ENCODE assay signal across 21 cellular contexts in genomic region chr5:67989457-67989856, GRCh38.
DNase-seq lines count a peak whose midpoint lies in the region; ATAC-seq, FAIRE-seq and TF ChIP-seq lines count a peak whose summit lies in the region.
"Had no signal": no experiment of that assay in that cellular context is flagged by ENCODE, and none has a peak within 500 bp of the region (broad histone marks: within the 10 kb centered on the region; RNA-seq: fewer than 3 reads in every experiment).

No MANE protein-coding gene starts in this region.

- peak in 1 of 2 donors; percentile 22 for TF ChIP-seq RAD21 in liver (IDR thresholded peaks at IDR 0.05)
- no peak for TF ChIP-seq RAD21 in HepG2 (CRISPR knock-in tag; IDR thresholded peaks at IDR 0.05)

- POLR2A ChIA-PET in HepG2 (lab: Yijun Ruan, JAX): no interaction called here

- H3K27me3 ChIP-seq in liver (ENCODE audit: control insufficient read depth in 4 of 4, insufficient read depth in 4 of 4, low read length in 3 of 4): no peaks in the 10 kb centered on the region
- no peaks in the 10 kb centered on the region for H3K27me3 ChIP-seq in HepG2 (ENCODE audit: control insufficient read depth in 1 of 2, insufficient read depth in 2 of 2, low read length in 2 of 2)
- H3K27me3 ChIP-seq: body of pancreas, right lobe of liver, vagina had no signal

- ATAC-seq in HepG2: no peak
- ATAC-seq in HG02840 (IDR thresholded peaks at IDR 0.05; ENCODE audit: low FRiP score, unreplicated experiment): no peak
- ATAC-seq: body of pancreas, lower lobe of right lung had no signal

- H2AFZ ChIP-seq in HepG2 (ENCODE audit: low read length): no peak overlapping the region

- BruUV-seq in HepG2 (replicated peaks; lab: Mats Ljungman, UMichigan): no TSS peak

- H3K27ac ChIP-seq in liver (ENCODE audit: low read depth in 1 of 2, low read length in 2 of 2): no peak overlapping the region
- H3K27ac ChIP-seq in HepG2 (ENCODE audit: extremely low read length, insufficient read depth, low read length): no peak overlapping the region
- H3K27ac ChIP-seq: A549, body of pancreas, lower lobe of right lung, right lobe of liver, vagina had no signal

- no peak for TF ChIP-seq EP300 in HepG2 (IDR thresholded peaks at IDR 0.05; ENCODE audit: low read depth in 2 of 2, low read length in 2 of 2)
- TF ChIP-seq EP300 in HepG2 (CRISPR knock-in tag; IDR thresholded peaks at IDR 0.05; ENCODE audit: borderline replicate concordance): no peak

- TF ChIP-seq POLR2A in HepG2 (IDR thresholded peaks at IDR 0.05; ENCODE audit: insufficient read depth in 1 of 2, low read depth in 2 of 2, low read length in 2 of 2): no peak

- H3K9me3 ChIP-seq in liver (ENCODE audit: control insufficient read depth in 4 of 4, low read length in 3 of 4) (no peaks in the 10 kb centered on the region), HepG2 (ENCODE audit: low read length) (no peaks in the 10 kb centered on the region)
- H3K9me3 ChIP-seq: A549, body of pancreas, lower lobe of right lung, right lobe of liver, vagina had no signal

- CTCF ChIA-PET in HepG2 (lab: Yijun Ruan, JAX; ENCODE audit: low intra/inter-chr PET ratio, low total read pairs): no interaction called here

- no peak for DNase-seq in HepG2 (ENCODE audit: low spot score)
- peak; percentile 58 for DNase-seq in epithelial cell of esophagus (ENCODE audit: low read depth)
- DNase-seq in iPS-NIHi11 (ENCODE audit: low spot score): peak; percentile 12
- DNase-seq in stimulated activated CD4-positive, alpha-beta T cell treated with anti-CD3 and anti-CD28 coated beads, Interleukin-4, amount 100 ng/mL, for 1 hour: no peak
- no peak for DNase-seq in anterior cingulate cortex (lab: John Stamatoyannopoulos, UW)
- no peak for DNase-seq in NCI-H2107 (lab: John Stamatoyannopoulos, UW)
- DNase-seq: activated gamma-delta T cell treated with Interleukin-2 at 50 U/mL for 16 hours; GF-D8; hippocampal formation; lower lobe of right lung; NCI-H1436 treated with DMSO at 0.1 percent for 48 hours; NCI-H510A; right lobe of liver; stimulated activated naive CD4-positive, alpha-beta T cell treated with Interleukin-2 at 50 U/mL for 16 hours had no signal

- H3K36me3 ChIP-seq in liver (ENCODE audit: control insufficient read depth in 4 of 4, insufficient read depth in 3 of 4, low read depth in 1 of 4, low read length in 3 of 4) (no peaks in the 10 kb centered on the region), HepG2 (replicated peaks in 1 of 2; ENCODE audit: control insufficient read depth in 1 of 2, insufficient read depth in 2 of 2, low read length in 2 of 2) (no peaks in the 10 kb centered on the region)
- H3K36me3 ChIP-seq: lower lobe of right lung, right lobe of liver, vagina had no signal

- WGBS in liver: 80% methylated on average over 2 of the region's 2 CpGs
- 63% methylated on average over 2 of the region's 2 CpGs for WGBS in HepG2 (ENCODE audit: low lambda C conversion rate)

- no peak overlapping the region for H3K4me2 ChIP-seq in HepG2 (ENCODE audit: low read depth, low read length)
- H3K4me2 ChIP-seq: A549 had no signal

- H3K4me3 ChIP-seq in liver (ENCODE audit: low read depth in 1 of 3, low read length in 3 of 3) (no peak overlapping the region), HepG2 (replicated peaks in 1 of 3; ENCODE audit: insufficient read depth in 1 of 3, low read depth in 2 of 3, low read length in 3 of 3) (no peak overlapping the region), epithelial cell of esophagus (ENCODE audit: low read length) (no peak overlapping the region)
- H3K4me3 ChIP-seq: A549, body of pancreas, lower lobe of right lung, right lobe of liver, vagina had no signal

- H3K4me1 ChIP-seq in liver (ENCODE audit: control insufficient read depth in 4 of 4, insufficient read depth in 4 of 4, low read length in 3 of 4) (peaks cover 0 to 4% (median 0%) of the 10 kb centered on the region in 4 donors), HepG2 (ENCODE audit: insufficient read depth, low read length) (no peaks in the 10 kb centered on the region)
- H3K4me1 ChIP-seq: A549, body of pancreas, lower lobe of right lung, right lobe of liver, vagina had no signal

- H4K20me1 ChIP-seq in HepG2 (ENCODE audit: insufficient read depth, low read length): no peaks in the 10 kb centered on the region

- no peak for FAIRE-seq in HepG2 (lab: Jason Lieb, UNC)
- FAIRE-seq: A549, endometrium, GM19239 had no signal

- no peaks in the 10 kb centered on the region for H3K79me2 ChIP-seq in HepG2 (ENCODE audit: insufficient read depth, low read length)

- intact Hi-C loops in HepG2 (cut with micrococcal nuclease; ENCODE audit: unreplicated experiment): no loop called here

- TF ChIP-seq CTCF in liver (IDR thresholded peaks at IDR 0.05; ENCODE audit: low read depth, low read length, missing input control) (no peak), HepG2 (CRISPR knock-in tag; IDR thresholded peaks at IDR 0.05) (no peak), epithelial cell of esophagus (IDR thresholded peaks at IDR 0.05; ENCODE audit: insufficient read depth, low read depth, low read length, missing control alignments) (no peak)

- in situ Hi-C loops in HepG2 (cut with HindIII; ENCODE audit: extremely low pct_ligation_motif_present, low pct_unique_long_range_greater_than_20kb): no loop called here

- H3K9ac ChIP-seq in liver (ENCODE audit: low read depth in 1 of 2, low read length in 2 of 2) (no peak overlapping the region), HepG2 (ENCODE audit: insufficient read depth, low read depth, low read length) (no peak overlapping the region)

TF ChIP-seq in liver, 16 proteins besides CTCF, POLR2A, EP300 and RAD21:
- TF ChIP-seq TAF1 (conservative IDR thresholded peaks at IDR 0.05) (no peak), HNF4G (IDR thresholded peaks at IDR 0.05) (peak; percentile 14), NR2F2 (IDR thresholded peaks at IDR 0.05) (peak; percentile 16)
TF ChIP-seq in liver: peak in this region for 2.

TF ChIP-seq in HepG2, 621 proteins besides CTCF, POLR2A, EP300 and RAD21:
- TF ChIP-seq U2AF2 (IDR thresholded peaks at IDR 0.05; ENCODE audit: low read depth, low read length) (no peak), SMC3 (IDR thresholded peaks at IDR 0.05; ENCODE audit: low read length) (no peak), CENPBD1 (CRISPR knock-in tag; IDR thresholded peaks at IDR 0.05; ENCODE audit: borderline replicate concordance, low read depth) (no peak)

Comparison
In these comparisons a context has a peak if more than half of its experiments do, and no peak if none do; other contexts are left out.
1. DNase-seq: peak in epithelial cell of esophagus (single experiment) and iPS-NIHi11 (single experiment); none in HepG2 (single experiment), stimulated activated CD4-positive, alpha-beta T cell treated with anti-CD3 and anti-CD28 coated beads, Interleukin-4, amount 100 ng/mL, for 1 hour (single experiment), anterior cingulate cortex (0 of 58) and NCI-H2107 (single experiment).